Comparison of ENCODE assay signal across 9 cellular contexts in the genomic region with DNA sequence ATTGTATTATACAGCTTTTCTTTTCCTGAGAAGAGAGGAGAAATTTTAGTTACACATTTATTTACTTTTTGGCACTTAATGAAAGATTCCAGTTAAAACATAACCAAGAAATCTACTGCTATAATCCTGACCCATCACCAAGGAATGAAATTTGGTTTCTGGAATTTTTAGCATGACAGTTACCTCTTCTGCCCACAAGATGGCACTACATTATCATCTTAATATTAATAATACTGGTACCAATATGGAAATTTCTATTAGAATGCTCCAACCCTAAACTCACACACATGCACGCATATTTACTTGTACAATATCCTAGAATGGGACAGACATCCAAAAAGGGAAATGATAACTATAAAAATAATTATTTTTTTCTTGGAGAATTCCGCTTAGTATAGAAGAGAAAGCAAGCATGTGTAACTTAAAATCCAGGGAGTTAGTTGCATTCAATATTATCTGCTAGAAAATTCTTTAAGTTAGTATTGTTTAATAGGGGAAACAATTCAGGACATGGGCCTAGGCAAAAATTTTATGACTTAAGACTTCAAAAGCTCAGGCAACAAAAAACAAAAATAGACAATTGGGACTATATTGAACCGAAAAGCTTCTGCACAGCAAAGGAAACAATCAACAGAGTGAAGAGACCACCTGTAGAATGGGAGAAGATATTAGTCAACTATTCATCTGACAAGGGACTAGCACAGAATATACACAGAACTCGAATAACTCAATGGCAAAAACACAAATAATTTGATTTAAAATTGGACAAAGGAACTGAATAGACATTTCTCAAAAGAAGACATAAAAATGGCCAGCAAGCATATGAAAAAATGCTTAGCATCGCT. TPM values are rescaled to one million over a fixed set of nuclear protein-coding genes. Genes with fewer than 3 reads are reported as not detected.
DNase-seq lines count a peak whose midpoint lies in the region; ATAC-seq and TF ChIP-seq lines count a peak whose summit lies in the region.
"Had no signal": no experiment of that assay in that cellular context is flagged by ENCODE, and none has a peak within 500 bp of the region (broad histone marks: within the 10 kb centered on the region; RNA-seq: fewer than 3 reads in every experiment).

No MANE protein-coding gene starts in this region.

- TF ChIP-seq EP300 in esophagus muscularis mucosa (IDR thresholded peaks at IDR 0.05) (no peak), stomach (IDR thresholded peaks at IDR 0.05) (no peak)

- WGBS in esophagus muscularis mucosa, result 78% methylated on average over 5 of the region's 5 CpGs
- WGBS in stomach, 5 donors, result 74 to 85% (median 80%) methylated on average over 5 of the region's 5 CpGs

- intact Hi-C loops in esophagus muscularis mucosa (cut with DNase I), result no loop called here
- intact Hi-C loops in stomach (cut with DNase I; ENCODE audit: low total_unique reads), result no loop called here

- H3K4me1 ChIP-seq in esophagus muscularis mucosa (no peaks in the 10 kb centered on the region), stomach (peaks cover 8 to 30% (median 22%) of the 10 kb centered on the region in 4 donors)

- ATAC-seq in GM18505 (IDR thresholded peaks at IDR 0.05; ENCODE audit: unreplicated experiment) (no peak), HG02884 (IDR thresholded peaks at IDR 0.05; ENCODE audit: unreplicated experiment) (no peak), GM21515 (IDR thresholded peaks at IDR 0.05; ENCODE audit: unreplicated experiment) (no peak)

- peak; percentile 48 to 80 (median 63) for TF ChIP-seq CTCF in esophagus muscularis mucosa (IDR thresholded peaks at IDR 0.05)
- TF ChIP-seq CTCF in stomach (IDR thresholded peaks at IDR 0.05), result peak in 5 of 7 experiments; percentile 41 to 68 (median 61)

- no peak overlapping the region for H3K4me3 ChIP-seq in esophagus muscularis mucosa
- H3K4me3 ChIP-seq in stomach, result no peak overlapping the region
- H3K4me3 ChIP-seq: skin epidermis had no signal

- H3K9me3 ChIP-seq in esophagus muscularis mucosa (no peaks in the 10 kb centered on the region), stomach (no peaks in the 10 kb centered on the region)

- no peak for TF ChIP-seq POLR2A in esophagus muscularis mucosa (IDR thresholded peaks at IDR 0.05; ENCODE audit: low read depth)
- no peak for TF ChIP-seq POLR2A in stomach (IDR thresholded peaks at IDR 0.05)
- TF ChIP-seq POLR2A in GM18505 (IDR thresholded peaks at IDR 0.05; ENCODE audit: borderline replicate concordance, extremely low read depth, insufficient read depth, insufficient read length), result no peak

- H3K36me3 ChIP-seq in esophagus muscularis mucosa (no peaks in the 10 kb centered on the region), stomach (no peaks in the 10 kb centered on the region)

- peaks cover 0 to 3% (median 0%) of the 10 kb centered on the region in 4 donors for H3K27me3 ChIP-seq in esophagus muscularis mucosa
- H3K27me3 ChIP-seq in stomach, result no peaks in the 10 kb centered on the region

- peak; percentile 6 to 10 for DNase-seq in NCI-H2081 (lab: John Stamatoyannopoulos, UW)
- DNase-seq in NCI-H2081 treated with DMSO at 0.1 percent for 48 hours (lab: John Stamatoyannopoulos, UW), result no peak
- peak; percentile 21 for DNase-seq in NCI-H460 (ENCODE audit: extremely low read depth, low read depth)
- DNase-seq in esophagus muscularis mucosa (ENCODE audit: extremely low spot score), result no peak
- DNase-seq in stomach, result no peak

- H3K27ac ChIP-seq in esophagus muscularis mucosa (replicated peaks in 1 of 4) (no peak overlapping the region), stomach (no peak overlapping the region)
- H3K27ac ChIP-seq: skin epidermis had no signal

RNA-seq across cellular contexts. Expression of a gene that starts 37.4 kb away (rescaled TPM):
- 21.6 and 22.9 TPM in 2 replicates for total RNA-seq in NCI-H460 (2014; rRNA removed; shearing (Covaris generic))
- 33.7 and 41.0 TPM in 2 replicates for polyA plus RNA-seq in NCI-H460 (2014; cell fraction: nucleus; rRNA removed)
- total RNA-seq in esophagus muscularis mucosa (under 1 TPM; 0.34 to 0.66 (median 0.43) TPM), stomach (10 to 100 TPM; 15.2 to 58.5 (median 44.9) TPM)
- 1 to 10 TPM; 4.8 to 7.5 (median 6.9) TPM for polyA plus RNA-seq in stomach

Comparison
In these comparisons a context has a peak if more than half of its experiments do, and no peak if none do; other contexts are left out.
1. DNase-seq: peak in NCI-H2081 (2 of 2) and NCI-H460 (single experiment); none in NCI-H2081 treated with DMSO at 0.1 percent for 48 hours (single experiment), esophagus muscularis mucosa (single experiment) and stomach (single experiment).
2. RNA of a gene that starts 37.4 kb away (total RNA-seq): 15.2 to 58.5 TPM in stomach and 21.6 to 22.9 TPM in NCI-H460; 0.34 to 0.66 TPM in esophagus muscularis mucosa; every median in the first group is over 4 times any median in the second.